8 cellular contexts compared by ENCODE assay signal in the genomic region with DNA sequence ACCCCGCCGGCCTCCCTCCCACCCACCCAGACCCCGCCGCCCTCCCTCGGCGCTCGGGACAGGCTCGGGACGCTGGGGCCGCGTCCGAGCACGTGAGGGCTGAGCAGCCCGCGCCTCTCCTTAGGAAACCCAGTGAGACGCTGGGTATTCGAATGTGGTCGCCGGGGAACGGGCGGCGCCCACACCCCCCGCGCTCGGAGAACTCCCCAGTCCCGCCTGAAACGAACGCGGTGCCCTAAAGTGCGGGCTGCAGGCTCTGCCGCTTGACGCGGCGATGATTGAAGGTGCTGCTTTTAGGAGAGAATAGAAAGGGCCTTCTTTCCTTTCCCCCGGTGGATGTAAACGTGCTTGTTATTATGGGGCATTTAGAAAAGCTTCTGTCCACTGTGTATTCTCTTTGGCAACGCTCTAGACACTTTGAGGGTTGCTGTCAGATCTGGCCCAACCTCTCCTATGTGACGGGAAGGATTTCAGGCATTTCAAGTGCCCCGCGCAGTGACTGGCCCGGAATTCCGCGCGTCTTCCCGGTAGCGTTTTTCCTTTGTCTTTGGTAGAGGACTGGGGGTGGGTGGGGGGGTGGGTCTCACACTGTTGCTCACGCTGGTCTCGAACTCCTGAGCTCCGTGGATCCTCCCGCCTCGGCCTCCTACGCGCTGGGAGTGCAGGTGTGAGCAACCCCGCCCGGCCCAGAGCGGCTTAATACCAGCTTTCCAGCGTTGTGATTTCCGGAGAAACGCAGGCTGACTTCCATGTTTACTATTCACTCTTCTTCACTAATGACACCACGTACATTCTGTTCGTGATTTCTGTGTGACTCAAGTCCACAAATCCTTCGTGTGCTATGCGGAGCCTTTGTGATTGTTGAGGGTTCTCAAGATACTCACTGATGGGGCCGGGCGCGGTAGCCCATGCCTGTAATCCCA. TPM values are rescaled to one million over a fixed set of nuclear protein-coding genes. Genes with fewer than 3 reads are reported as not detected.
A peak's percentile ranks its signal among the peaks of the same experiment; 100 is the strongest.
DNase-seq lines count a peak whose midpoint lies in the region; ATAC-seq and TF ChIP-seq lines count a peak whose summit lies in the region.

No MANE protein-coding gene starts in this region.

- no peaks in the 10 kb centered on the region for H3K36me3 Mint-ChIP-seq in activated naive CD8-positive, alpha-beta T cell

- intact Hi-C loops in left ventricle myocardium inferior (cut with micrococcal nuclease): loop anchor here (10.0 kb wide), 1 partner anchor 57 kb away; no protein-coding TSS in a partner anchor

- H3K9me3 Mint-ChIP-seq in activated naive CD8-positive, alpha-beta T cell (ENCODE audit: low read depth): no peaks in the 10 kb centered on the region

- H3K4me3 Mint-ChIP-seq in activated naive CD8-positive, alpha-beta T cell: peak overlapping the region; percentile 89

- H3K4me3 ChIP-seq in left ventricle myocardium inferior: peak overlapping the region; percentile 68
- H3K4me3 ChIP-seq in rectal smooth muscle tissue (ENCODE audit: low read length): peak overlapping the region; percentile 68

- H3K4me1 Mint-ChIP-seq in activated naive CD8-positive, alpha-beta T cell (ENCODE audit: low read depth): peaks cover 13% of the 10 kb centered on the region

- no peaks in the 10 kb centered on the region for H3K9me3 ChIP-seq in left ventricle myocardium inferior (replicated peaks)

- H3K27ac ChIP-seq in left ventricle myocardium inferior (replicated peaks) (peak overlapping the region; percentile 86), rectal smooth muscle tissue (ENCODE audit: low read depth, low read length) (peak overlapping the region; percentile 88)

- no peaks in the 10 kb centered on the region for H3K36me3 ChIP-seq in left ventricle myocardium inferior
- no peaks in the 10 kb centered on the region for H3K36me3 ChIP-seq in rectal smooth muscle tissue (ENCODE audit: control insufficient read depth, insufficient read depth, low read length)

- ATAC-seq in HG02798 (IDR thresholded peaks at IDR 0.05; ENCODE audit: poor library complexity, unreplicated experiment) (peak; percentile 4), GM21515 (IDR thresholded peaks at IDR 0.05; ENCODE audit: unreplicated experiment) (no peak), HG02763 (IDR thresholded peaks at IDR 0.05; ENCODE audit: unreplicated experiment) (no peak)

- H3K27me3 Mint-ChIP-seq in activated naive CD8-positive, alpha-beta T cell: no peaks in the 10 kb centered on the region

- peak overlapping the region; percentile 93 for H3K27ac Mint-ChIP-seq in activated naive CD8-positive, alpha-beta T cell

- H3K9ac ChIP-seq in rectal smooth muscle tissue (ENCODE audit: low read length): peak overlapping the region; percentile 57

- H3K27me3 ChIP-seq in left ventricle myocardium inferior (ENCODE audit: low read depth) (no peaks in the 10 kb centered on the region), rectal smooth muscle tissue (ENCODE audit: control insufficient read depth, insufficient read depth, low read length) (no peaks in the 10 kb centered on the region)

- DNase-seq in GM03348 (ENCODE audit: low spot score) (peak; percentile 65), RPMI7951 (ENCODE audit: low read depth) (peak; percentile 47), left ventricle myocardium inferior (no peak)

- TF ChIP-seq CTCF in left ventricle myocardium inferior (IDR thresholded peaks at IDR 0.05; ENCODE audit: borderline replicate concordance): no peak

- H3K4me1 ChIP-seq in left ventricle myocardium inferior: peaks cover 28% of the 10 kb centered on the region
- peaks cover 9% of the 10 kb centered on the region for H3K4me1 ChIP-seq in rectal smooth muscle tissue (ENCODE audit: control insufficient read depth, insufficient read depth, low read length)

RNA-seq across cellular contexts. Expression of a gene that starts 21.8 kb away (rescaled TPM):
- total RNA-seq in RPMI7951 (2014; rRNA removed; shearing (Covaris generic)): 17.1 and 17.8 TPM in 2 replicates
- total RNA-seq in left ventricle myocardium inferior: 41.6 TPM

RNA-seq across cellular contexts. Expression of a gene that starts 39.2 kb away (rescaled TPM):
- total RNA-seq in RPMI7951 (2014; rRNA removed; shearing (Covaris generic)): 52.4 and 69.7 TPM in 2 replicates
- total RNA-seq in left ventricle myocardium inferior: 69.2 TPM

RNA-seq across cellular contexts. Expression of a gene that starts 47.2 kb away (rescaled TPM):
- 25.7 and 25.8 TPM in 2 replicates for total RNA-seq in RPMI7951 (2014; rRNA removed; shearing (Covaris generic))
- 23.8 TPM for total RNA-seq in left ventricle myocardium inferior
